8 cellular contexts compared by ENCODE assay signal in genomic region chr10:14952851-14953451, GRCh38. TPM values are rescaled to one million over a fixed set of nuclear protein-coding genes. Genes with fewer than 3 reads are reported as not detected.
A peak's percentile ranks its signal among the peaks of the same experiment; 100 is the strongest.
DNase-seq lines count a peak whose midpoint lies in the region; ATAC-seq and TF ChIP-seq lines count a peak whose summit lies in the region.

No MANE protein-coding gene starts in this region.

- H3K4me3 ChIP-seq in ACC112 (ENCODE audit: low read depth, low read length) = peak overlapping the region; percentile 88
- peak overlapping the region; percentile 76 to 82 for H3K4me3 ChIP-seq in HCT116 (replicated peaks in 1 of 2; ENCODE audit: low read depth in 1 of 2, low read length in 2 of 2)
- H3K4me3 ChIP-seq in liver (ENCODE audit: low read depth in 1 of 3, low read length in 3 of 3) = peak overlapping the region; percentile 40 to 91 (median 76)
- H3K4me3 ChIP-seq in urinary bladder (ENCODE audit: low read depth, low read length) = peak overlapping the region; percentile 67

- intact Hi-C loops in HCT116 (cut with micrococcal nuclease) = loop anchor here (5.0 kb wide), 3 partner anchors 116 to 214 kb away; partner anchors contain the start of genes CDNF, HSPA14, MSANTD7 and NMT2
- intact Hi-C loops in left colon (cut with DNase I, micrococcal nuclease) = loop anchor here in 1 of 2 donors (10.0 kb wide), 1 partner anchor 152 kb away; no protein-coding TSS in a partner anchor

- TF ChIP-seq POLR2A in HCT116 (IDR thresholded peaks at IDR 0.05; ENCODE audit: borderline replicate concordance, extremely low read depth, insufficient read depth, insufficient read length) = no peak

- RAD21 ChIA-PET in HCT116 (lab: Charles Lee; ENCODE audit: low non-redundant PET in 1 of 2, low total read pairs in 2 of 2, uncharacterized antibody in 2 of 2, unreplicated experiment in 2 of 2) = no interaction called here

- POLR2A ChIA-PET in HCT116 (lab: Charles Lee) = interaction anchor here (1.7 kb wide), 1 partner anchor 115 kb away, joined by 5 read pairs; the partner anchor contains the start of genes CDNF, HSPA14 and MSANTD7

- WGBS in liver = 67% methylated on average over 11 of the region's 11 CpGs
- 16% methylated on average over 11 of the region's 11 CpGs for WGBS in urinary bladder

- no peaks in the 10 kb centered on the region for H4K20me1 ChIP-seq in HCT116 (ENCODE audit: insufficient read depth)

- H3K9me3 ChIP-seq in HCT116 (ENCODE audit: control insufficient read depth in 1 of 2, insufficient read depth in 1 of 2, low read depth in 1 of 2, low read length in 2 of 2) = no peaks in the 10 kb centered on the region
- no peaks in the 10 kb centered on the region for H3K9me3 ChIP-seq in liver (ENCODE audit: control insufficient read depth in 4 of 4, low read length in 3 of 4)

- H3K27ac ChIP-seq in ACC112 (ENCODE audit: low read depth, low read length) (peak overlapping the region; percentile 87), HCT116 (ENCODE audit: low read depth, low read length) (peak overlapping the region; percentile 70), liver (ENCODE audit: low read depth in 1 of 2, low read length in 2 of 2) (no peak overlapping the region), urinary bladder (ENCODE audit: low read depth) (no peak overlapping the region)

- TF ChIP-seq RAD21 in HCT116 (IDR thresholded peaks at IDR 0.05; ENCODE audit: low read depth) = no peak
- no peak for TF ChIP-seq RAD21 in liver (IDR thresholded peaks at IDR 0.05)

- TF ChIP-seq CTCF in HCT116 (IDR thresholded peaks at IDR 0.05 in 2 of 3, conservative IDR thresholded peaks at IDR 0.05 in 1 of 3; ENCODE audit: borderline replicate concordance in 1 of 3, insufficient read depth in 1 of 3, low read depth in 2 of 3, low read length in 2 of 3) (no peak), liver (IDR thresholded peaks at IDR 0.05; ENCODE audit: low read depth, low read length, missing input control) (no peak)

- no peak for DNase-seq in HCT116 (ENCODE audit: low read depth, low spot score)
- peak; percentile 4 for DNase-seq in amniotic epithelial cell (ENCODE audit: low read depth)
- DNase-seq in left colon = no peak
- no peak for DNase-seq in inferior parietal cortex (ENCODE audit: extremely low spot score)

- CTCF ChIA-PET in HCT116 (lab: Charles Lee) = interaction anchor here (0.7 to 2.0 kb wide), 3 partner anchors 115 to 153 kb away, joined by 3 to 9 read pairs (median 4); partner anchors contain the start of genes CDNF, HSPA14 and MSANTD7

- H2AFZ ChIP-seq in ACC112 (ENCODE audit: low read length, unreplicated experiment) = peak overlapping the region; percentile 65
- H2AFZ ChIP-seq in HCT116 (ENCODE audit: low read depth, low read length, poor library complexity, severe bottlenecking) = no peak overlapping the region

- H3K9me2 ChIP-seq in HCT116 (ENCODE audit: insufficient read depth) = no peaks in the 10 kb centered on the region

- peak overlapping the region; percentile 76 for H3K9ac ChIP-seq in HCT116 (ENCODE audit: low read length)
- H3K9ac ChIP-seq in liver (ENCODE audit: low read depth in 1 of 2, low read length in 2 of 2) = no peak overlapping the region

- H3K4me1 ChIP-seq in ACC112 (ENCODE audit: control insufficient read depth, insufficient read depth, low read length, unreplicated experiment) (peaks cover 17% of the 10 kb centered on the region), HCT116 (ENCODE audit: control insufficient read depth in 1 of 2, insufficient read depth in 2 of 2, low read length in 2 of 2) (peaks cover 9 to 18% of the 10 kb centered on the region in 2 experiments), liver (ENCODE audit: control insufficient read depth in 4 of 4, insufficient read depth in 4 of 4, low read length in 3 of 4) (peaks cover 0 to 17% (median 3%) of the 10 kb centered on the region in 4 donors), urinary bladder (ENCODE audit: insufficient read depth) (no peaks in the 10 kb centered on the region)

- BruUV-seq in HCT116 (replicated peaks; lab: Mats Ljungman, UMichigan) = TSS peak; percentile 47

- ATAC-seq in HCT116 = no peak
- ATAC-seq in left colon = no peak
- no peak for ATAC-seq in GM21390 (IDR thresholded peaks at IDR 0.05; ENCODE audit: unreplicated experiment)

- H3K79me2 ChIP-seq in ACC112 (ENCODE audit: control insufficient read depth, insufficient read depth, low read length, unreplicated experiment) = peaks cover 45% of the 10 kb centered on the region
- H3K79me2 ChIP-seq in HCT116 (ENCODE audit: insufficient read depth, low read length) = peaks cover 65% of the 10 kb centered on the region

- peak overlapping the region; percentile 88 for H3K4me2 ChIP-seq in HCT116 (ENCODE audit: low read length)

- no peaks in the 10 kb centered on the region for H3K27me3 ChIP-seq in ACC112 (ENCODE audit: insufficient read depth, low read length)
- no peaks in the 10 kb centered on the region for H3K27me3 ChIP-seq in HCT116 (ENCODE audit: insufficient read depth, low read length)
- H3K27me3 ChIP-seq in liver (ENCODE audit: control insufficient read depth in 4 of 4, insufficient read depth in 4 of 4, low read length in 3 of 4) = no peaks in the 10 kb centered on the region

- H3K36me3 ChIP-seq in ACC112 (ENCODE audit: insufficient read depth, low read length) (peaks cover 11% of the 10 kb centered on the region; the same call in 1 of the 2 replicates), HCT116 (ENCODE audit: control insufficient read depth in 1 of 2, insufficient read depth in 2 of 2, low read length in 2 of 2) (peaks cover 2 to 20% of the 10 kb centered on the region in 2 experiments; a peak in 2 of 4 replicates), liver (ENCODE audit: control insufficient read depth in 4 of 4, insufficient read depth in 3 of 4, low read depth in 1 of 4, low read length in 3 of 4) (no peaks in the 10 kb centered on the region), urinary bladder (ENCODE audit: insufficient read depth) (no peaks in the 10 kb centered on the region)

TF ChIP-seq in HCT116, 20 proteins besides CTCF, POLR2A, EP300 and RAD21 (continues in another document):
- TF ChIP-seq TCF7L2 (IDR thresholded peaks at IDR 0.05; ENCODE audit: borderline replicate concordance, extremely low read depth, insufficient read depth, insufficient read length) = no peak
- TF ChIP-seq MAX (IDR thresholded peaks at IDR 0.05) = no peak
- no peak for TF ChIP-seq YY1 (IDR thresholded peaks at IDR 0.05; ENCODE audit: extremely low read depth, insufficient replicate concordance, low read depth, low read length)
- TF ChIP-seq CBX3 (IDR thresholded peaks at IDR 0.05; ENCODE audit: low read depth) = no peak
- no peak for TF ChIP-seq EZH2phosphoT487 (IDR thresholded peaks at IDR 0.05; ENCODE audit: borderline replicate concordance)

TF ChIP-seq in liver, 16 proteins besides CTCF, POLR2A, EP300 and RAD21 (continues in another document):
- TF ChIP-seq HNF4A (conservative IDR thresholded peaks at IDR 0.05) (no peak), JUND (IDR thresholded peaks at IDR 0.05) (no peak), EGR1 (IDR thresholded peaks at IDR 0.05; ENCODE audit: low read depth in 2 of 2) (no peak), HNF4G (IDR thresholded peaks at IDR 0.05) (no peak), ZBTB33 (IDR thresholded peaks at IDR 0.05) (no peak), RXRA (IDR thresholded peaks at IDR 0.05) (no peak), FOXA2 (IDR thresholded peaks at IDR 0.05) (no peak), GABPA (IDR thresholded peaks at IDR 0.05 in 1 of 2, conservative IDR thresholded peaks at IDR 0.05 in 1 of 2) (no peak), FOXA1 (IDR thresholded peaks at IDR 0.05) (no peak), NR2F2 (IDR thresholded peaks at IDR 0.05) (no peak), YY1 (IDR thresholded peaks at IDR 0.05) (no peak), TAF1 (conservative IDR thresholded peaks at IDR 0.05) (no peak), SP1 (IDR thresholded peaks at IDR 0.05) (no peak)

RNA-seq across cellular contexts. Expression of gene DCLRE1C, which starts 0.9 kb away (rescaled TPM):
- 14.5 TPM for total RNA-seq in HCT116 (2021; ENCODE audit: unreplicated experiment)
- polyA plus RNA-seq in HCT116 (2012) = 3.0 and 5.6 TPM in 2 replicates
- 1 to 10 TPM; 2.8 to 9.9 TPM for total RNA-seq in liver
- polyA plus RNA-seq in liver = 1 to 10 TPM in 1 of 2 donors, under 1 TPM in 1; 0.93 to 3.5 TPM
- total RNA-seq in urinary bladder = 19.5 TPM
- 7.1 TPM for polyA plus RNA-seq in urinary bladder
- total RNA-seq in left colon = 10 to 100 TPM; 10.3 to 13.7 TPM

RNA-seq across cellular contexts. Expression of gene MEIG1, which starts 6.2 kb away (rescaled TPM):
- total RNA-seq in HCT116 (2021; ENCODE audit: unreplicated experiment) (1.4 TPM), liver (under 1 TPM in 1 of 2 donors, not detected in 1; 0.33 TPM), urinary bladder (not detected), left colon (not detected)
- polyA plus RNA-seq in HCT116 (2012) = 0.45 and 1.8 TPM in 2 replicates
- polyA plus RNA-seq in liver (not detected), urinary bladder (0.22 TPM)

Comparison
In these comparisons a context has a peak if more than half of its experiments do, and no peak if none do; other contexts are left out.
1. H3K27ac ChIP-seq: peak in ACC112 (single experiment) and HCT116 (single experiment); none in liver (0 of 2) and urinary bladder (single experiment).
2. Peak in every context shown above with its lines, with median percentiles within 50 percentile points of each other: H3K4me3 ChIP-seq.